Comparison of ENCODE assay signal across 12 cellular contexts in the genomic region with DNA sequence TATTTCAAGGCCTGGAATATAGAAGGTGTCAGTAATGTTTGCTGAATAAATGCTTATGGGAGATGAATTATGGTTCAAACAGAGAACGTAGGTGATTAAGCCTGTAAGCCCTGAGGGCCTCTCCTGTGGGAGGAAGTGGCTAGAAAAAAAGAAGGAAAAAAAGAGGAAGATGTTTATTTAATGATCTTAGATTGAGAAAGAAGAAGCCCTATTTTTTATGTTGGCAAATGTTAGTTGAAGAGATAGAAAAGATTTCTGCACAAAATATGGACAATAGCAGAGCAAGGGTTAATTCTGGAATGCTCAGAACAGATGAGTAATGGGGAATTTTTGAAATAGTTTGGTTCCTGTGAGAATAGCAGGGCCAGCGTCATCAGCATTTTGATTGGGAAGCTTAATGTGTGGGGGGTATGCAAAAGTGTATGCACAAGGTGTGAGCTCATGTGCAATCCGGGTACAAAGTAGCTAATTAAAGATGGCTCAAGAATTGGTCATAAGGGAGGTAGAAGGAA.
DNase-seq lines count a peak whose midpoint lies in the region; ATAC-seq, FAIRE-seq and TF ChIP-seq lines count a peak whose summit lies in the region.
"Had no signal": no experiment of that assay in that cellular context is flagged by ENCODE, and none has a peak within 500 bp of the region (broad histone marks: within the 10 kb centered on the region; RNA-seq: fewer than 3 reads in every experiment).

No MANE protein-coding gene starts in this region.

- no peaks in the 10 kb centered on the region for H3K9me2 ChIP-seq in PC-9 (ENCODE audit: insufficient read depth)

- no peaks in the 10 kb centered on the region for H3K9me3 ChIP-seq in PC-9 (ENCODE audit: insufficient read depth, low read depth)
- no peaks in the 10 kb centered on the region for H3K9me3 ChIP-seq in WERI-Rb-1 (ENCODE audit: severe bottlenecking)

- H4K20me1 ChIP-seq in PC-9 (ENCODE audit: insufficient read depth), result no peaks in the 10 kb centered on the region

- TF ChIP-seq CTCF in PC-9 (conservative IDR thresholded peaks at IDR 0.05) (no peak), epithelial cell of esophagus (IDR thresholded peaks at IDR 0.05; ENCODE audit: insufficient read depth, low read depth, low read length, missing control alignments) (no peak), retinal pigment epithelial cell (conservative IDR thresholded peaks at IDR 0.05; ENCODE audit: low read depth, low read length) (no peak), WERI-Rb-1 (IDR thresholded peaks at IDR 0.05; ENCODE audit: low read depth, low read length) (no peak)

- CTCF ChIA-PET in PC-9 (lab: Charles Lee), result no interaction called here

- no peak for TF ChIP-seq POLR2A in H54 (IDR thresholded peaks at IDR 0.05; ENCODE audit: low read depth, low read length)

- BruUV-seq in PC-9 (replicated peaks; lab: Mats Ljungman, UMichigan), result no TSS peak

- no peaks in the 10 kb centered on the region for H3K36me3 ChIP-seq in PC-9 (ENCODE audit: low read depth)
- peaks cover 29% of the 10 kb centered on the region for H3K36me3 ChIP-seq in WERI-Rb-1

- FAIRE-seq in H54 (lab: Jason Lieb, UNC), result no peak

- no peak for ATAC-seq in GM19351 (IDR thresholded peaks at IDR 0.05; ENCODE audit: unreplicated experiment)
- ATAC-seq: natural killer cell had no signal

- no peak overlapping the region for H2AFZ ChIP-seq in PC-9

- H3K4me3 ChIP-seq in PC-9, result no peak overlapping the region
- H3K4me3 ChIP-seq in epithelial cell of esophagus (ENCODE audit: low read length), result no peak overlapping the region
- no peak overlapping the region for H3K4me3 ChIP-seq in retinal pigment epithelial cell (ENCODE audit: low read length)
- no peak overlapping the region for H3K4me3 ChIP-seq in WERI-Rb-1 (ENCODE audit: low read depth, low read length)

- DNase-seq in H54 (ENCODE audit: insufficient read length, low spot score) (peak; percentile 34), PC-9 (peak; percentile 31 to 94), epithelial cell of esophagus (ENCODE audit: low read depth) (peak; percentile 93), retinal pigment epithelial cell (ENCODE audit: low read depth) (peak; percentile 90), T1000 (lab: John Stamatoyannopoulos, UW) (no peak), ureter (ENCODE audit: low spot score) (no peak), WERI-Rb-1 (no peak)
- DNase-seq: activated CD4-positive, CD25-positive, alpha-beta regulatory T cell; activated naive CD4-positive, alpha-beta T cell treated with anti-CD3 and anti-CD28 coated beads, Interleukin-2, amount 10 ng/mL, durations not matched to agents 7 days and 5 days; glutamatergic neuron; natural killer cell had no signal

- H3K27ac ChIP-seq in PC-9, result peak overlapping the region; percentile 88
- H3K27ac ChIP-seq in WERI-Rb-1, result no peak overlapping the region

- intact Hi-C loops in PC-9 (cut with micrococcal nuclease; ENCODE audit: unreplicated experiment), result loop anchor here (2.0 kb wide), 2 partner anchors 45 to 91 kb away; no protein-coding TSS in a partner anchor

- H3F3A ChIP-seq in PC-9 (ENCODE audit: insufficient read depth, low read depth), result peaks cover 26% of the 10 kb centered on the region

- no peaks in the 10 kb centered on the region for H3K27me3 ChIP-seq in PC-9 (ENCODE audit: insufficient read depth, low read depth)
- H3K27me3 ChIP-seq in WERI-Rb-1 (ENCODE audit: insufficient read depth, low read depth, severe bottlenecking), result no peaks in the 10 kb centered on the region

- peaks cover 46% of the 10 kb centered on the region for H3K4me1 ChIP-seq in PC-9 (replicated peaks; ENCODE audit: insufficient read depth)

- POLR2A ChIA-PET in PC-9 (lab: Charles Lee; ENCODE audit: unreplicated experiment), result no interaction called here

- H3K79me2 ChIP-seq in PC-9 (ENCODE audit: low read depth), result peaks cover 79% of the 10 kb centered on the region

- H3K4me2 ChIP-seq in PC-9, result peak overlapping the region; percentile 68

Comparison
In these comparisons a context has a peak if more than half of its experiments do, and no peak if none do; other contexts are left out.
1. DNase-seq: peak in H54 (single experiment), PC-9 (2 of 2), epithelial cell of esophagus (single experiment) and retinal pigment epithelial cell (single experiment); none in T1000 (single experiment), ureter (single experiment) and WERI-Rb-1 (single experiment).